ENCODE assay signal across 14 cellular contexts in genomic region chr11:6203327-6203726, GRCh38. TPM values are rescaled to one million over a fixed set of nuclear protein-coding genes. Genes with fewer than 3 reads are reported as not detected.
DNase-seq lines count a peak whose midpoint lies in the region; ATAC-seq, FAIRE-seq and TF ChIP-seq lines count a peak whose summit lies in the region.
"Had no signal": no experiment of that assay in that cellular context is flagged by ENCODE, and none has a peak within 500 bp of the region (broad histone marks: within the 10 kb centered on the region; RNA-seq: fewer than 3 reads in every experiment).

No MANE protein-coding gene starts in this region.

- CTCF ChIA-PET in activated CD4-positive, alpha-beta memory T cell treated with anti-CD3 and anti-CD28 coated beads, Interleukin-2, amount 10 ng/mL, durations not matched to agents 7 days and 5 days (lab: Charles Lee): no interaction called here
- CTCF ChIA-PET in WTC11 (lab: Charles Lee): interaction anchor here (1.9 kb wide), 1 partner anchor 160 kb away, joined by 5 read pairs; no protein-coding TSS in a partner anchor

- H3K9me3 ChIP-seq in mesenchymal stem cell (ENCODE audit: control insufficient read depth, low read length): no peaks in the 10 kb centered on the region
- H3K9me3 ChIP-seq: body of pancreas had no signal

- TF ChIP-seq POLR2A in GM12892 (IDR thresholded peaks at IDR 0.05; ENCODE audit: low read depth, low read length): no peak

- DNase-seq in GM12892 (ENCODE audit: insufficient read length) (no peak), Right ventricle myocardium inferior (ENCODE audit: missing footprints) (no peak), DMS79 treated with DMSO at 0.1 percent for 48 hours (lab: John Stamatoyannopoulos, UW) (no peak), WTC11 (ENCODE audit: low spot score) (no peak), mesenchymal stem cell (no peak)
- DNase-seq in activated CD4-positive, alpha-beta memory T cell treated with anti-CD3 and anti-CD28 coated beads, Interleukin-2, amount 10 ng/mL, durations not matched to agents 7 days and 5 days: peak; percentile 23
- DNase-seq: body of pancreas, COR-L47, GM23248, left cardiac atrium had no signal

- H2AK5ac ChIP-seq in mesenchymal stem cell (ENCODE audit: low read length, severe bottlenecking): no peak overlapping the region

- no peak overlapping the region for H3K9ac ChIP-seq in mesenchymal stem cell (ENCODE audit: low read length)
- H3K9ac ChIP-seq: GM23248 had no signal

- H3K27ac ChIP-seq in mesenchymal stem cell (ENCODE audit: low read length, poor library complexity, severe bottlenecking): no peak overlapping the region
- H3K27ac ChIP-seq: body of pancreas, GM23248 had no signal

- no peak overlapping the region for H2BK12ac ChIP-seq in mesenchymal stem cell (ENCODE audit: low read length in 2 of 2)

- H2BK120ac ChIP-seq in mesenchymal stem cell (ENCODE audit: low read depth, low read length): no peak overlapping the region

- peaks cover 2% of the 10 kb centered on the region for H3K4me1 ChIP-seq in mesenchymal stem cell (ENCODE audit: control insufficient read depth, insufficient read depth, low read depth, low read length)
- H3K4me1 ChIP-seq: body of pancreas had no signal

- H3K4me1 Mint-ChIP-seq in activated CD4-positive, alpha-beta memory T cell treated with anti-CD3 and anti-CD28 coated beads, Interleukin-2, amount 10 ng/mL, durations not matched to agents 7 days and 5 days: peaks cover 30% of the 10 kb centered on the region
- peaks cover 9% of the 10 kb centered on the region for H3K4me1 Mint-ChIP-seq in WTC11

- peaks cover 9 to 47% of the 10 kb centered on the region in 2 experiments for H3K36me3 ChIP-seq in mesenchymal stem cell (ENCODE audit: control insufficient read depth in 1 of 2, insufficient read depth in 2 of 2, low read depth in 1 of 2, low read length in 2 of 2)

- H3K36me3 Mint-ChIP-seq in activated CD4-positive, alpha-beta memory T cell treated with anti-CD3 and anti-CD28 coated beads, Interleukin-2, amount 10 ng/mL, durations not matched to agents 7 days and 5 days (ENCODE audit: low read depth): peaks cover 4% of the 10 kb centered on the region
- no peaks in the 10 kb centered on the region for H3K36me3 Mint-ChIP-seq in WTC11

- POLR2A ChIA-PET in activated CD4-positive, alpha-beta memory T cell treated with anti-CD3 and anti-CD28 coated beads, Interleukin-2, amount 10 ng/mL, durations not matched to agents 7 days and 5 days (lab: Charles Lee): interaction anchor here (1.0 kb wide), 1 partner anchor 31 kb away, joined by 3 read pairs; the partner anchor contains the start of gene FHIP1B
- POLR2A ChIA-PET in WTC11 (lab: Charles Lee): no interaction called here

- H3K27ac Mint-ChIP-seq in activated CD4-positive, alpha-beta memory T cell treated with anti-CD3 and anti-CD28 coated beads, Interleukin-2, amount 10 ng/mL, durations not matched to agents 7 days and 5 days: no peak overlapping the region
- no peak overlapping the region for H3K27ac Mint-ChIP-seq in WTC11

- no peak overlapping the region for H3K4me2 ChIP-seq in mesenchymal stem cell (ENCODE audit: low read length, poor library complexity, severe bottlenecking)

- H4K91ac ChIP-seq in mesenchymal stem cell (ENCODE audit: low read length): no peak overlapping the region

- H3K4me3 Mint-ChIP-seq in activated CD4-positive, alpha-beta memory T cell treated with anti-CD3 and anti-CD28 coated beads, Interleukin-2, amount 10 ng/mL, durations not matched to agents 7 days and 5 days: no peak overlapping the region
- H3K4me3 Mint-ChIP-seq in WTC11: no peak overlapping the region

- WGBS in mesenchymal stem cell: 94% methylated on average over 3 of the region's 3 CpGs

- no peak overlapping the region for H3K4me3 ChIP-seq in mesenchymal stem cell (ENCODE audit: insufficient read depth in 1 of 2, low read depth in 1 of 2, low read length in 2 of 2)
- H3K4me3 ChIP-seq: body of pancreas, GM23248 had no signal

- H3K79me1 ChIP-seq in mesenchymal stem cell (replicated peaks; ENCODE audit: low read length, poor library complexity, severe bottlenecking): peaks cover 2% of the 10 kb centered on the region

- no peak overlapping the region for H3K18ac ChIP-seq in mesenchymal stem cell (ENCODE audit: low read depth in 1 of 2, low read length in 2 of 2)

- no peak overlapping the region for H2AFZ ChIP-seq in mesenchymal stem cell (ENCODE audit: low read depth, low read length)
- H2AFZ ChIP-seq: GM23248 had no signal

- H2BK15ac ChIP-seq in mesenchymal stem cell (ENCODE audit: low read depth, poor library complexity, severe bottlenecking): no peak overlapping the region

- peak; percentile 90 for FAIRE-seq in GM12892 (lab: Jason Lieb, UNC)

- H3K27me3 ChIP-seq in mesenchymal stem cell (ENCODE audit: control insufficient read depth in 1 of 2, insufficient read depth in 1 of 2, low read length in 2 of 2): no peaks in the 10 kb centered on the region
- H3K27me3 ChIP-seq: body of pancreas had no signal

- TF ChIP-seq CTCF in WTC11 (IDR thresholded peaks at IDR 0.05): no peak

- no peak overlapping the region for H2BK5ac ChIP-seq in mesenchymal stem cell (ENCODE audit: low read depth, low read length, poor library complexity, severe bottlenecking)

- ATAC-seq in GM19372 (IDR thresholded peaks at IDR 0.05; ENCODE audit: low read depth, unreplicated experiment): peak; percentile 67
- peak; percentile 61 for ATAC-seq in HG02973 (IDR thresholded peaks at IDR 0.05; ENCODE audit: unreplicated experiment)
- ATAC-seq in Right ventricle myocardium inferior: no peak
- ATAC-seq in WTC11: no peak
- ATAC-seq: activated CD4-positive, CD25-positive, alpha-beta regulatory T cell treated with anti-CD3 and anti-CD28 coated beads, Interleukin-2, amount 50 U/mL, for 24 hours; body of pancreas; left cardiac atrium had no signal

- no peaks in the 10 kb centered on the region for H3K9me3 Mint-ChIP-seq in activated CD4-positive, alpha-beta memory T cell treated with anti-CD3 and anti-CD28 coated beads, Interleukin-2, amount 10 ng/mL, durations not matched to agents 7 days and 5 days
- no peaks in the 10 kb centered on the region for H3K9me3 Mint-ChIP-seq in WTC11

- no peak overlapping the region for H4K8ac ChIP-seq in mesenchymal stem cell (ENCODE audit: low read length)

- H3K27me3 Mint-ChIP-seq in activated CD4-positive, alpha-beta memory T cell treated with anti-CD3 and anti-CD28 coated beads, Interleukin-2, amount 10 ng/mL, durations not matched to agents 7 days and 5 days: no peaks in the 10 kb centered on the region
- H3K27me3 Mint-ChIP-seq in WTC11 (ENCODE audit: low read depth): no peaks in the 10 kb centered on the region

- H3K14ac ChIP-seq in mesenchymal stem cell (ENCODE audit: low read length in 2 of 2): no peak overlapping the region

- H3K23ac ChIP-seq in mesenchymal stem cell (ENCODE audit: low read length in 2 of 2): no peak overlapping the region

- intact Hi-C loops in Right ventricle myocardium inferior (cut with DNase I): no loop called here

- no peak overlapping the region for H3K4ac ChIP-seq in mesenchymal stem cell (ENCODE audit: low read depth in 1 of 2, low read length in 2 of 2)

TF ChIP-seq in WTC11, 78 proteins besides CTCF, POLR2A, EP300 and RAD21 (continues in another document):
- TF ChIP-seq CREM (CRISPR knock-in tag; IDR thresholded peaks at IDR 0.05) (no peak), NFE2L1 (CRISPR knock-in tag; IDR thresholded peaks at IDR 0.05) (no peak), PRRX2 (CRISPR knock-in tag; IDR thresholded peaks at IDR 0.05) (no peak), E2F4 (CRISPR knock-in tag; IDR thresholded peaks at IDR 0.05; ENCODE audit: borderline replicate concordance, low read depth) (no peak), TEAD4 (CRISPR knock-in tag; IDR thresholded peaks at IDR 0.05) (no peak)

RNA-seq across cellular contexts. Expression of gene C11orf42, which starts 2.0 kb away (rescaled TPM):
- polyA plus RNA-seq in GM12892 (2012; ENCODE audit: missing spikeins): not detected
- total RNA-seq in activated CD4-positive, alpha-beta memory T cell treated with anti-CD3 and anti-CD28 coated beads, Interleukin-2, amount 10 ng/mL, durations not matched to agents 7 days and 5 days: not detected
- total RNA-seq in Right ventricle myocardium inferior (not detected), WTC11 (2021) (not detected in 3 replicates)
- polyA plus RNA-seq in mesenchymal stem cell (2013, experiment 1 of 2): not detected
- polyA plus RNA-seq in mesenchymal stem cell (2013, experiment 2 of 2): not detected
- total RNA-seq: body of pancreas, GM23248, left cardiac atrium, renal cortical epithelial cell had no signal

RNA-seq across cellular contexts. Expression of gene OR52W1, which starts 4.3 kb away (rescaled TPM):
- not detected for polyA plus RNA-seq in GM12892 (2012; ENCODE audit: missing spikeins)
- total RNA-seq in activated CD4-positive, alpha-beta memory T cell treated with anti-CD3 and anti-CD28 coated beads, Interleukin-2, amount 10 ng/mL, durations not matched to agents 7 days and 5 days: not detected
- total RNA-seq in Right ventricle myocardium inferior: not detected
- total RNA-seq in WTC11 (2021): not detected in 3 replicates
- polyA plus RNA-seq in mesenchymal stem cell (2013, experiment 1 of 2): not detected
- not detected for polyA plus RNA-seq in mesenchymal stem cell (2013, experiment 2 of 2)
- total RNA-seq: body of pancreas, GM23248, left cardiac atrium, renal cortical epithelial cell had no signal
- polyA plus RNA-seq: GM23248 had no signal

RNA-seq across cellular contexts. Expression of gene FHIP1B, which starts 31.1 kb away (rescaled TPM):
- 10.2 TPM for polyA plus RNA-seq in GM12892 (2012; ENCODE audit: missing spikeins)
- total RNA-seq in activated CD4-positive, alpha-beta memory T cell treated with anti-CD3 and anti-CD28 coated beads, Interleukin-2, amount 10 ng/mL, durations not matched to agents 7 days and 5 days: 10 to 100 TPM; 19.1 to 19.2 TPM
- 13.3 TPM for total RNA-seq in Right ventricle myocardium inferior
- 22.2 to 24.8 TPM (median 23.6 TPM) in 3 replicates for total RNA-seq in WTC11 (2021)
- 14.4 TPM for polyA plus RNA-seq in mesenchymal stem cell (2013, experiment 1 of 2)
- polyA plus RNA-seq in mesenchymal stem cell (2013, experiment 2 of 2): 15.2 TPM

RNA-seq across cellular contexts. Expression of gene OR52B2, which starts 33.2 kb away (rescaled TPM):
- not detected for polyA plus RNA-seq in GM12892 (2012; ENCODE audit: missing spikeins)
- total RNA-seq in activated CD4-positive, alpha-beta memory T cell treated with anti-CD3 and anti-CD28 coated beads, Interleukin-2, amount 10 ng/mL, durations not matched to agents 7 days and 5 days: not detected
- total RNA-seq in Right ventricle myocardium inferior (not detected), WTC11 (2021) (not detected in 3 replicates)
- not detected for polyA plus RNA-seq in mesenchymal stem cell (2013, experiment 1 of 2)
- not detected for polyA plus RNA-seq in mesenchymal stem cell (2013, experiment 2 of 2)
- total RNA-seq: body of pancreas, GM23248, left cardiac atrium, renal cortical epithelial cell had no signal
- polyA plus RNA-seq: GM23248 had no signal

RNA-seq across cellular contexts. Expression of gene CNGA4, which starts 35.6 kb away (rescaled TPM):
- polyA plus RNA-seq in GM12892 (2012; ENCODE audit: missing spikeins): not detected
- total RNA-seq in activated CD4-positive, alpha-beta memory T cell treated with anti-CD3 and anti-CD28 coated beads, Interleukin-2, amount 10 ng/mL, durations not matched to agents 7 days and 5 days: under 1 TPM; 0.20 to 0.30 TPM
- total RNA-seq in Right ventricle myocardium inferior: not detected
- 0.35 to 0.82 TPM (median 0.50 TPM) in 3 replicates for total RNA-seq in WTC11 (2021)
- 0.03 TPM for polyA plus RNA-seq in mesenchymal stem cell (2013, experiment 1 of 2)
- 0.01 TPM for polyA plus RNA-seq in mesenchymal stem cell (2013, experiment 2 of 2)
- total RNA-seq: body of pancreas, GM23248, left cardiac atrium had no signal
- polyA plus RNA-seq: GM23248 had no signal

Comparison
In these comparisons a context has a peak if more than half of its experiments do, and no peak if none do; other contexts are left out.
1. ATAC-seq: peak in GM19372 (single experiment) and HG02973 (single experiment); none in Right ventricle myocardium inferior (single experiment) and WTC11 (single experiment).